ENCODE assay signal across 25 cellular contexts in the genomic region with DNA sequence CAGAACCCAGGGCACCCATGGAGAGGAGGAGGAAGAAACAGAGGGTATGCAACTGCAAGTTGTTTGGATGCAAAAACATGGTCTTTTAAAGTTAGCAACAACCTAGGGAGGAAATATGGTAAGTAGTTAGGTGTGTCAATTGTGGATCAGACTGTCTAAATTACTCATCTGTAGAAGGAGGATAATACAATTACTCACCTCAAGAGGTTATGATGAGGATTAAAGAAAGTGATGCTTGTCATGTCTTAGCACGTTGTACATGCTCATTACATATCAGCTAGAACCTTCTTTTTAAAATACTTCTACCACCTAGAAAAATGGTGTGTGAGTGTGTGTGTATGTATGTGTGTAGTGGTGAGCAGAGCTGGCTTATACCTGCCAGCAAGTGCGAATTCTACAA. TPM values are rescaled to one million over a fixed set of nuclear protein-coding genes. Genes with fewer than 3 reads are reported as not detected.
"Had no signal": no experiment of that assay in that cellular context is flagged by ENCODE, and none has a peak within 500 bp of the region (broad histone marks: within the 10 kb centered on the region; RNA-seq: fewer than 3 reads in every experiment).

No MANE protein-coding gene starts in this region.

- H3K27me3 Mint-ChIP-seq: activated naive CD4-positive, alpha-beta T cell treated with anti-CD3 and anti-CD28 coated beads, Interleukin-2, amount 50 U/mL, for 24 hours; naive thymus-derived CD4-positive, alpha-beta T cell had no signal

- H3K36me3 Mint-ChIP-seq: activated CD4-positive, alpha-beta memory T cell treated with anti-CD3 and anti-CD28 coated beads for 36 hours; activated naive CD4-positive, alpha-beta T cell treated with anti-CD3 and anti-CD28 coated beads, Interleukin-2, amount 50 U/mL, for 24 hours; T-cell had no signal

- H3K4me1 ChIP-seq: parathyroid adenoma had no signal

- H3K4me3 ChIP-seq: gastroesophageal sphincter, heart right ventricle, mucosa of descending colon had no signal

- H3K36me3 ChIP-seq: gastroesophageal sphincter, heart right ventricle, neutrophil had no signal

- H3K27me3 ChIP-seq: gastroesophageal sphincter, heart right ventricle, neutrophil had no signal

- H3K9me3 Mint-ChIP-seq: activated CD4-positive, alpha-beta memory T cell treated with anti-CD3 and anti-CD28 coated beads for 36 hours; activated naive CD4-positive, alpha-beta T cell treated with anti-CD3 and anti-CD28 coated beads, Interleukin-2, amount 50 U/mL, for 24 hours; effector memory CD8-positive, alpha-beta T cell; naive thymus-derived CD4-positive, alpha-beta T cell; T-cell had no signal

- DNase-seq: activated CD4-positive, alpha-beta memory T cell treated with anti-CD3 and anti-CD28 coated beads for 36 hours; activated CD4-positive, alpha-beta T cell treated with anti-CD3 and anti-CD28 coated beads for 1 hour; activated CD8-positive, alpha-beta memory T cell treated with anti-CD3 and anti-CD28 coated beads, Interleukin-2, amount 50 U/mL, for 4 hours; activated effector memory CD4-positive, alpha-beta T cell treated with Interleukin-2 at 50 U/mL for 16 hours; amygdala; dermis blood vessel endothelial cell; effector memory CD8-positive, alpha-beta T cell; heart right ventricle; mucosa of descending colon; naive thymus-derived CD4-positive, alpha-beta T cell; Right ventricle myocardium superior; SK-N-SH; stimulated activated CD4-positive, alpha-beta T cell treated with anti-CD3 and anti-CD28 coated beads, Interleukin-12 subunit alpha, Interleukin-12 subunit beta, amount 100 ng/mL, for 4 hours; stimulated activated CD4-positive, alpha-beta T cell treated with anti-CD3 and anti-CD28 coated beads, Interleukin-2, amount 100 ng/mL, for 24 hours; substantia nigra; T-cell; T1000; trophoblast cell had no signal

- H3K9me3 ChIP-seq: gastroesophageal sphincter, heart right ventricle, mucosa of descending colon, neutrophil, SK-N-SH had no signal

- H3K27ac Mint-ChIP-seq: activated CD4-positive, alpha-beta memory T cell treated with anti-CD3 and anti-CD28 coated beads for 36 hours; effector memory CD8-positive, alpha-beta T cell; memory B cell; T-cell had no signal

- ATAC-seq: effector memory CD8-positive, alpha-beta T cell; gastroesophageal sphincter; heart right ventricle; left lobe of liver; mucosa of descending colon; naive thymus-derived CD4-positive, alpha-beta T cell; T-cell had no signal

- H3K27ac ChIP-seq: heart right ventricle, neutrophil, parathyroid adenoma had no signal

- H3K4me3 Mint-ChIP-seq: activated CD4-positive, alpha-beta memory T cell treated with anti-CD3 and anti-CD28 coated beads for 36 hours; activated naive CD4-positive, alpha-beta T cell treated with anti-CD3 and anti-CD28 coated beads, Interleukin-2, amount 50 U/mL, for 24 hours; effector memory CD8-positive, alpha-beta T cell; memory B cell; naive thymus-derived CD4-positive, alpha-beta T cell; T-cell had no signal

RNA-seq across cellular contexts. Expression of a gene that starts 2.3 kb away (rescaled TPM):
- total RNA-seq: activated CD4-positive, alpha-beta memory T cell treated with anti-CD3 and anti-CD28 coated beads for 36 hours; dermis blood vessel endothelial cell; epithelial cell of proximal tubule; T-cell had no signal

RNA-seq across cellular contexts. Expression of a gene that starts 44.2 kb away (rescaled TPM):
- total RNA-seq: activated CD4-positive, alpha-beta memory T cell treated with anti-CD3 and anti-CD28 coated beads for 36 hours had no signal
